ENCODE assay signal across 8 cellular contexts in the genomic region with DNA sequence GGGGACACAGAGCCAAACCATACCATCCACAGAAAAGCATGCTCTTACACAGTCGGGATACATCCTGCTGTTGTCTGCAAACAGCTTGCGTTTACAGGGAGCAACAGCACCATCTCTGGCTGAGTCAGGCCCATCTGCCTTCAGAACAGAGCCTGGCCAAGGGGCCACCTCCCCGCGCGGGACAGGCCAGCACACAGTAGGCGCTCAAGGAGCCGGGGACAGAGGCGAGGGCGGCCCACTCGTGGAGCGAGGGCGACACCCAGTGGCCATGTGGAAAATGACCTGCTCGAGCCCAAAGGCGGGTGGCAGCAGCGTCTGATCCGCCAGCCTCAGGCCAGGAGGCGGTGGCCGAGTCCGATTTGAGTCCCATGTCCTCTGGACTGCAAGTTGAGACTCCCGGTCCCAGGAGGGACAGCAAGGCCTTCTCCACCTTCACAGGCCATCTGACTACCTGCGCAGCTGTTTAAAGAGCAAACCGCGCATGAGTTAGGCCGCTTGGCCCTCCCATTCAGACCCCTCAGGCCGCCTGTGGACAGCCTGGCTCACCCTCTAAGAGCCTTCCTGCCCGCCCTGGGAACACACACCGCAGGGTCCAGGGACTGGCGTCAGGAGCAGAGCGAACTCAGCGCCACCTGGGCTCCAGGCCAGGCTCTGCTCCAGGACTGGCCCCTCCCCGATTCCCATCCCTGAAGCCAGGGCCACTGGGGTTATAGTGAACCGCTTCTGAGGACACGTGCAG. TPM values are rescaled to one million over a fixed set of nuclear protein-coding genes. Genes with fewer than 3 reads are reported as not detected.
A peak's percentile ranks its signal among the peaks of the same experiment; 100 is the strongest.
DNase-seq lines count a peak whose midpoint lies in the region; ATAC-seq and TF ChIP-seq lines count a peak whose summit lies in the region.

No MANE protein-coding gene starts in this region.

- intact Hi-C loops in left cardiac atrium (cut with DNase I) = loop anchor here (2.0 to 10.0 kb wide), 7 partner anchors 499 to 1479 kb away; no protein-coding TSS in a partner anchor
- intact Hi-C loops in prostate gland (cut with DNase I) = loop anchor here (5.0 to 10.0 kb wide), 6 partner anchors 506 to 1429 kb away; a partner anchor contains a TSS
- intact Hi-C loops in aorta (cut with DNase I) = loop anchor here (1.0 to 10.0 kb wide), 8 partner anchors 501 to 1479 kb away; no protein-coding TSS in a partner anchor

- H3K4me1 ChIP-seq in adipocyte (ENCODE audit: control insufficient read depth, insufficient read depth, low read length) = peaks cover 15% of the 10 kb centered on the region
- no peaks in the 10 kb centered on the region for H3K4me1 ChIP-seq in prostate gland (replicated peaks)
- no peaks in the 10 kb centered on the region for H3K4me1 ChIP-seq in aorta (ENCODE audit: control insufficient read depth in 1 of 2, insufficient read depth in 2 of 2, low read length in 2 of 2)

- H3K9me2 ChIP-seq in SU-DHL-6 (replicated peaks; ENCODE audit: insufficient read depth, low read length) = no peaks in the 10 kb centered on the region

- no peak overlapping the region for H3K9ac ChIP-seq in SU-DHL-6 (ENCODE audit: low read length)
- peak overlapping the region; percentile 38 for H3K9ac ChIP-seq in adipocyte (ENCODE audit: low read length)

- no peak for TF ChIP-seq POLR2A in prostate gland (IDR thresholded peaks at IDR 0.05)

- H3K27me3 ChIP-seq in SU-DHL-6 (ENCODE audit: low read length) = no peaks in the 10 kb centered on the region
- H3K27me3 ChIP-seq in adipocyte (replicated peaks; ENCODE audit: control insufficient read depth, insufficient read depth, low read length) = no peaks in the 10 kb centered on the region
- H3K27me3 ChIP-seq in prostate gland (replicated peaks; ENCODE audit: insufficient read depth) = no peaks in the 10 kb centered on the region
- H3K27me3 ChIP-seq in aorta (ENCODE audit: control insufficient read depth in 1 of 2, insufficient read depth in 2 of 2, low read length in 1 of 2) = no peaks in the 10 kb centered on the region

- TF ChIP-seq CTCF in SU-DHL-6 (IDR thresholded peaks at IDR 0.05; ENCODE audit: insufficient read depth, low read length, poor library complexity, severe bottlenecking) (peak; percentile 76), prostate gland (IDR thresholded peaks at IDR 0.05) (peak; percentile 79 to 96 (median 92))

- no peak overlapping the region for H3K4me2 ChIP-seq in SU-DHL-6 (ENCODE audit: low read depth, low read length, poor library complexity, severe bottlenecking)

- DNase-seq in D341Med (ENCODE audit: low spot score) (peak; percentile 84), HK-2 (ENCODE audit: unreplicated experiment) (peak; percentile 60), adipocyte (ENCODE audit: low read depth) (peak; percentile 80), left cardiac atrium (peak; percentile 74), prostate gland (ENCODE audit: low spot score) (peak; percentile 44), aorta (peak; percentile 79 to 93)

- H3K36me3 ChIP-seq in SU-DHL-6 (ENCODE audit: low read length) = no peaks in the 10 kb centered on the region
- H3K36me3 ChIP-seq in adipocyte (ENCODE audit: control insufficient read depth, insufficient read depth, low read length, severe bottlenecking) = no peaks in the 10 kb centered on the region
- H3K36me3 ChIP-seq in prostate gland = no peaks in the 10 kb centered on the region
- no peaks in the 10 kb centered on the region for H3K36me3 ChIP-seq in aorta (ENCODE audit: control insufficient read depth in 1 of 2, insufficient read depth in 2 of 2, low read length in 1 of 2)

- H3K9me3 ChIP-seq in SU-DHL-6 (ENCODE audit: insufficient read depth, low read length) (no peaks in the 10 kb centered on the region), adipocyte (ENCODE audit: control insufficient read depth, low read length) (no peaks in the 10 kb centered on the region), prostate gland (no peaks in the 10 kb centered on the region), aorta (ENCODE audit: control insufficient read depth, low read length) (no peaks in the 10 kb centered on the region)

- H3K27ac ChIP-seq in SU-DHL-6 (ENCODE audit: low read depth, low read length) (no peak overlapping the region), prostate gland (no peak overlapping the region), aorta (ENCODE audit: low read depth in 1 of 2, low read length in 2 of 2) (peak overlapping the region in 1 of 2 donors; percentile 9)

- H2AFZ ChIP-seq in SU-DHL-6 (ENCODE audit: low read depth, low read length, severe bottlenecking) = no peak overlapping the region

- no peaks in the 10 kb centered on the region for H4K20me1 ChIP-seq in SU-DHL-6 (ENCODE audit: low read depth, low read length)

- ATAC-seq in GM19468 (IDR thresholded peaks at IDR 0.05; ENCODE audit: extremely low read depth, unreplicated experiment) (peak; percentile 33), left cardiac atrium (peak; percentile 85 to 88), aorta (ENCODE audit: low FRiP score) (peak; percentile 89)

- no peaks in the 10 kb centered on the region for H3F3A ChIP-seq in SU-DHL-6 (ENCODE audit: insufficient read depth)

- H3K4me3 ChIP-seq in SU-DHL-6 (ENCODE audit: insufficient read depth, low read length, poor library complexity, severe bottlenecking) = no peak overlapping the region
- no peak overlapping the region for H3K4me3 ChIP-seq in adipocyte (ENCODE audit: low read length)
- H3K4me3 ChIP-seq in prostate gland = no peak overlapping the region
- no peak overlapping the region for H3K4me3 ChIP-seq in aorta (ENCODE audit: low read length in 2 of 2)

- WGBS in prostate gland = 18% methylated on average over 33 of the region's 33 CpGs
- WGBS in aorta, 2 donors = 7 to 8% methylated on average over 33 of the region's 33 CpGs

- H3K79me2 ChIP-seq in SU-DHL-6 (ENCODE audit: insufficient read depth, low read length) = no peaks in the 10 kb centered on the region

RNA-seq across cellular contexts. Expression of a gene that starts 38.3 kb away (rescaled TPM):
- total RNA-seq in left cardiac atrium = 1 to 10 TPM; 3.6 to 6.5 TPM
- total RNA-seq in prostate gland = 10 to 100 TPM; 16.6 to 20.6 TPM
- 10 to 100 TPM; 11.4 to 17.9 TPM for total RNA-seq in aorta
- 10 to 100 TPM in 1 of 2 donors, 1 to 10 TPM in 1; 2.8 to 33.9 TPM for polyA plus RNA-seq in aorta

Comparison
In these comparisons a context has a peak if more than half of its experiments do, and no peak if none do; other contexts are left out.
1. ATAC-seq: peak in every context shown above with its lines; median percentile 89 in aorta; 86 in left cardiac atrium; 33 in GM19468.